In genomic region chr3:141739731-141740130, GRCh38 we compare ENCODE assay signal across 2 cellular contexts.
TF ChIP-seq lines count a peak whose summit lies in the region.

No MANE protein-coding gene starts in this region.

TF ChIP-seq in HepG2, 621 proteins besides CTCF, POLR2A, EP300 and RAD21:
- no peak for TF ChIP-seq ETV6 (CRISPR knock-in tag; conservative IDR thresholded peaks at IDR 0.05)
- TF ChIP-seq ZNF20 (CRISPR knock-in tag; IDR thresholded peaks at IDR 0.05): no peak
- no peak for TF ChIP-seq HINFP (CRISPR knock-in tag; IDR thresholded peaks at IDR 0.05; ENCODE audit: low read depth)
- no peak for TF ChIP-seq DMTF1 (CRISPR knock-in tag; IDR thresholded peaks at IDR 0.05)
- no peak for TF ChIP-seq KLF11 (CRISPR knock-in tag; IDR thresholded peaks at IDR 0.05)
- TF ChIP-seq CCAR2 (optimal IDR thresholded peaks at IDR 0.05; ENCODE audit: low read depth, low read length): no peak
- TF ChIP-seq ZNF235 (CRISPR knock-in tag; IDR thresholded peaks at IDR 0.05; ENCODE audit: borderline replicate concordance): no peak
- no peak for TF ChIP-seq RAD51 (IDR thresholded peaks at IDR 0.05; ENCODE audit: borderline replicate concordance)
- TF ChIP-seq ZNF790 (CRISPR knock-in tag; IDR thresholded peaks at IDR 0.05; ENCODE audit: borderline replicate concordance): no peak
- TF ChIP-seq ZNF557 (CRISPR knock-in tag; IDR thresholded peaks at IDR 0.05): no peak
- TF ChIP-seq ZNF770 (CRISPR knock-in tag; IDR thresholded peaks at IDR 0.05): peak; percentile 96
- TF ChIP-seq ZBTB49 (CRISPR knock-in tag; IDR thresholded peaks at IDR 0.05; ENCODE audit: borderline replicate concordance): no peak
- TF ChIP-seq KMT2B (CRISPR knock-in tag; IDR thresholded peaks at IDR 0.05): no peak
- TF ChIP-seq ZMYM3 (CRISPR knock-in tag; IDR thresholded peaks at IDR 0.05): 0 out of 2 replicates have a peak, but pooled peaks have one; percentile 20
TF ChIP-seq in HepG2: peak in this region for 2.

TF ChIP-seq in GM12878, 131 proteins besides CTCF, POLR2A, EP300 and RAD21:
- no peak for TF ChIP-seq HCFC1 (IDR thresholded peaks at IDR 0.05; ENCODE audit: low read length)
- no peak for TF ChIP-seq SP1 (IDR thresholded peaks at IDR 0.05; ENCODE audit: low read depth, low read length)
- TF ChIP-seq FOXM1 (IDR thresholded peaks at IDR 0.05; ENCODE audit: low read depth, low read length): no peak
- no peak for TF ChIP-seq MXI1 (IDR thresholded peaks at IDR 0.05; ENCODE audit: low read depth, low read length)
- no peak for TF ChIP-seq IRF4 (IDR thresholded peaks at IDR 0.05; ENCODE audit: low read depth, low read length)
- TF ChIP-seq RCOR1 (conservative IDR thresholded peaks at IDR 0.05; ENCODE audit: low read depth, low read length): no peak
- no peak for TF ChIP-seq ZBTB11 (CRISPR knock-in tag; IDR thresholded peaks at IDR 0.05)
- no peak for TF ChIP-seq IRF3 (IDR thresholded peaks at IDR 0.05)
- no peak for TF ChIP-seq CREB1 (IDR thresholded peaks at IDR 0.05; ENCODE audit: low read depth)
- no peak for TF ChIP-seq KLF5 (IDR thresholded peaks at IDR 0.05; ENCODE audit: partially characterized antibody)
- TF ChIP-seq RUNX3 (IDR thresholded peaks at IDR 0.05; ENCODE audit: low read length): no peak
- no peak for TF ChIP-seq E2F4 (IDR thresholded peaks at IDR 0.05; ENCODE audit: low read depth, low read length)
- no peak for TF ChIP-seq ZBTB4 (CRISPR knock-in tag; IDR thresholded peaks at IDR 0.05)
- no peak for TF ChIP-seq HDAC6 (IDR thresholded peaks at IDR 0.05; ENCODE audit: unreplicated experiment)
- no peak for TF ChIP-seq SMARCA5 (IDR thresholded peaks at IDR 0.05)
- no peak for TF ChIP-seq SUPT20H (IDR thresholded peaks at IDR 0.05; ENCODE audit: borderline replicate concordance, control insufficient read depth, low read depth, low read length)
- no peak for TF ChIP-seq BCL3 (IDR thresholded peaks at IDR 0.05; ENCODE audit: borderline replicate concordance, insufficient read depth, low read depth, low read length, poor library complexity, severe bottlenecking)
TF ChIP-seq in GM12878: peak in this region for 0.
